In genomic region chr9:129609486-129610192, GRCh38 we compare ENCODE assay signal across 3 cellular contexts.
TF ChIP-seq lines count a peak whose summit lies in the region.

No MANE protein-coding gene starts in this region.

TF ChIP-seq in SK-N-SH, 30 proteins besides CTCF, POLR2A, EP300 and RAD21:
- TF ChIP-seq SIN3A (IDR thresholded peaks at IDR 0.05; ENCODE audit: borderline replicate concordance, low read depth, low read length): no peak

TF ChIP-seq in SK-N-SH treated with all-trans-retinoic acid at 6 μM for 48 hours, 23 proteins besides CTCF, POLR2A, EP300 and RAD21:
- TF ChIP-seq ARNTL (CRISPR knock-in tag; IDR thresholded peaks at IDR 0.05; ENCODE audit: borderline replicate concordance, low read depth) (no peak), ESRRG (CRISPR knock-in tag; IDR thresholded peaks at IDR 0.05) (no peak), BACH2 (CRISPR knock-in tag; IDR thresholded peaks at IDR 0.05; ENCODE audit: borderline replicate concordance) (no peak), ZFP30 (CRISPR knock-in tag; IDR thresholded peaks at IDR 0.05) (no peak), ZNF8 (CRISPR knock-in tag; IDR thresholded peaks at IDR 0.05) (no peak), ISL1 (CRISPR knock-in tag; IDR thresholded peaks at IDR 0.05) (no peak), TOX (CRISPR knock-in tag; IDR thresholded peaks at IDR 0.05; ENCODE audit: borderline replicate concordance) (no peak), CSDC2 (CRISPR knock-in tag; IDR thresholded peaks at IDR 0.05) (no peak), TSHZ2 (CRISPR knock-in tag; IDR thresholded peaks at IDR 0.05) (no peak), OSR1 (CRISPR knock-in tag; IDR thresholded peaks at IDR 0.05) (no peak), PATZ1 (CRISPR knock-in tag; IDR thresholded peaks at IDR 0.05; ENCODE audit: borderline replicate concordance) (no peak)

TF ChIP-seq in endothelial cell of umbilical vein, 7 proteins besides CTCF, POLR2A, EP300 and RAD21:
- TF ChIP-seq MYC (IDR thresholded peaks at IDR 0.05; ENCODE audit: low read depth, low read length) (no peak), JUN (IDR thresholded peaks at IDR 0.05; ENCODE audit: borderline replicate concordance, insufficient read depth, insufficient read length, low read depth) (no peak), FOS (IDR thresholded peaks at IDR 0.05; ENCODE audit: borderline replicate concordance, insufficient read depth, low read length) (no peak), EZH2 (IDR thresholded peaks at IDR 0.05; ENCODE audit: borderline replicate concordance, low read depth, low read length, severe bottlenecking) (no peak), GATA2 (IDR thresholded peaks at IDR 0.05; ENCODE audit: insufficient read depth, insufficient read length, low read depth, low read length) (no peak), POLR2AphosphoS5 (IDR thresholded peaks at IDR 0.05; ENCODE audit: insufficient read depth, low read depth, low read length) (no peak), MAX (IDR thresholded peaks at IDR 0.05; ENCODE audit: insufficient read depth, insufficient read length) (no peak)
TF ChIP-seq in endothelial cell of umbilical vein: peak in this region for 0.
